Comparison of ENCODE assay signal across 24 cellular contexts in the genomic region with DNA sequence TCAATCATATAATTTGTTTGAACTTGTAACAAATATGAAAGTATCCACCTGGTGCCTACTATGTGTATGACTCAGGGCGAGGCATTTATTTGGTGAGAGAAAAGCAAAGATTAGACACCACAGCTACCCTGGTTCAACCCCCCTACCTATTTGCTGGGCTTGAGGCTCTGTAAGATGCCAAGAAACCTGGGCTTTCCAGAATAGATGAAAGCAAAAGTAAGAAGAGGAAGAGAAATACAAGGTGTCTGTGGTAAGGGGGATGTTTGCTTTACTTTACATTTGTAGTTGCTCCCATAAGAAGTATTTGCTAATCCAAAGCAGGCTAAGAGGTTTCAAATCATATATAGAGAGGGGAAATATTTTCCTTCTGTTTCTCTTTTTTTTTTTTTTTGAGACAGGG.
DNase-seq lines count a peak whose midpoint lies in the region; ATAC-seq and TF ChIP-seq lines count a peak whose summit lies in the region.
"Had no signal": no experiment of that assay in that cellular context is flagged by ENCODE, and none has a peak within 500 bp of the region (broad histone marks: within the 10 kb centered on the region; RNA-seq: fewer than 3 reads in every experiment).

No MANE protein-coding gene starts in this region.

- TF ChIP-seq CTCF in upper lobe of left lung (IDR thresholded peaks at IDR 0.05) = no peak

- H3K27ac ChIP-seq in upper lobe of left lung = no peak overlapping the region
- H3K27ac ChIP-seq: pancreas, right atrium auricular region, SJCRH30 had no signal

- H3K4me3 ChIP-seq in H7 (ENCODE audit: insufficient read depth, low read depth, low read length) (no peak overlapping the region), upper lobe of left lung (no peak overlapping the region)
- H3K4me3 ChIP-seq: lung, pancreas, right atrium auricular region, SJCRH30 had no signal

- 89 to 95% methylated on average over 1 of the region's 1 CpG for WGBS in upper lobe of left lung, 2 donors

- TF ChIP-seq POLR2A in upper lobe of left lung (IDR thresholded peaks at IDR 0.05) = no peak

- H3K9me3 ChIP-seq in upper lobe of left lung = no peaks in the 10 kb centered on the region
- H3K9me3 ChIP-seq: pancreas, right atrium auricular region, SJCRH30 had no signal

- H3K27me3 ChIP-seq in H7 (ENCODE audit: control insufficient read depth, insufficient read depth, low read length) (no peaks in the 10 kb centered on the region), upper lobe of left lung (no peaks in the 10 kb centered on the region)
- H3K27me3 ChIP-seq: pancreas, right atrium auricular region, SJCRH30 had no signal

- ATAC-seq in GM18498 (IDR thresholded peaks at IDR 0.05; ENCODE audit: unreplicated experiment) (peak; percentile 93), GM18909 (IDR thresholded peaks at IDR 0.05; ENCODE audit: poor library complexity, unreplicated experiment) (peak; percentile 62), HG02610 (IDR thresholded peaks at IDR 0.05; ENCODE audit: unreplicated experiment) (peak; percentile 56), HG03457 (IDR thresholded peaks at IDR 0.05; ENCODE audit: unreplicated experiment) (peak; percentile 63), upper lobe of left lung (ENCODE audit: low FRiP score in 2 of 2) (no peak)
- ATAC-seq: activated CD4-positive, CD25-positive, alpha-beta regulatory T cell treated with anti-CD3 and anti-CD28 coated beads, Interleukin-2, amount 50 U/mL, for 24 hours; pancreas; stimulated activated memory B cell treated with anti-CD40 and anti-IgM and Interleukin-4, amounts not matched to agents 10 μg/mL and 1 μg/mL and 100 μg/mL, for 72 hours; T-cell had no signal

- H3K36me3 ChIP-seq in H7 (replicated peaks; ENCODE audit: control insufficient read depth, insufficient read depth, low read length) (no peaks in the 10 kb centered on the region), upper lobe of left lung (no peaks in the 10 kb centered on the region)
- H3K36me3 ChIP-seq: pancreas, right atrium auricular region, SJCRH30 had no signal

- no peak for TF ChIP-seq EP300 in upper lobe of left lung (IDR thresholded peaks at IDR 0.05)

- H3K4me1 ChIP-seq in upper lobe of left lung = no peaks in the 10 kb centered on the region
- H3K4me1 ChIP-seq: pancreas, right atrium auricular region, SJCRH30 had no signal

- DNase-seq in D341Med (ENCODE audit: low spot score) (no peak), H7 (no peak), DMS 273 treated with DMSO at 0.1 percent for 48 hours (lab: John Stamatoyannopoulos, UW) (no peak), upper lobe of left lung (no peak)
- DNase-seq: ACHN; activated CD4-positive, alpha-beta memory T cell treated with anti-CD3 and anti-CD28 coated beads for 36 hours; cerebellar nuclear complex; GDM1; HFFc6; MM.1S; NCI-H2171; NCI-H510A treated with DMSO at 0.1 percent for 48 hours; pancreas; SJCRH30; stimulated activated CD4-positive, alpha-beta T cell treated with anti-CD3 and anti-CD28 coated beads, Interleukin-2, amount 100 ng/mL, for 48 hours; T-cell had no signal

Comparison
In these comparisons a context has a peak if more than half of its experiments do, and no peak if none do; other contexts are left out.
1. ATAC-seq: peak in GM18498 (single experiment), GM18909 (single experiment), HG02610 (single experiment) and HG03457 (single experiment); none in upper lobe of left lung (0 of 2).